14 cellular contexts compared by ENCODE assay signal in genomic region chr7:80087051-80087767, GRCh38. TPM values are rescaled to one million over a fixed set of nuclear protein-coding genes. Genes with fewer than 3 reads are reported as not detected.
DNase-seq lines count a peak whose midpoint lies in the region; ATAC-seq and TF ChIP-seq lines count a peak whose summit lies in the region.
"Had no signal": no experiment of that assay in that cellular context is flagged by ENCODE, and none has a peak within 500 bp of the region (broad histone marks: within the 10 kb centered on the region; RNA-seq: fewer than 3 reads in every experiment).

No MANE protein-coding gene starts in this region.

- H3K4me3 ChIP-seq in PC-3 (ENCODE audit: low read length) (no peak overlapping the region), neuronal stem cell (ENCODE audit: low read length in 2 of 2) (no peak overlapping the region), stomach (no peak overlapping the region)
- H3K4me3 ChIP-seq: spleen, vagina had no signal

- DNase-seq in AG08396 (ENCODE audit: low spot score) (peak; percentile 43), PC-3 (peak; percentile 19), fibroblast of gingiva (ENCODE audit: low read depth) (peak; percentile 59), neuronal stem cell (ENCODE audit: low spot score) (no peak), stomach (no peak), GM19240 (ENCODE audit: insufficient read length, low spot score) (no peak)
- no peak for DNase-seq in natural killer cell treated with Interleukin-12 subunit alpha and Interleukin-12 subunit beta and Interleukin-15 and Interleukin-18, amount 100 ng/mL, for 72 hours (ENCODE audit: low spot score)
- no peak for DNase-seq in stimulated activated naive CD8-positive, alpha-beta T cell treated with anti-CD3 and anti-CD28 coated beads, Interleukin-15, Interleukin-2, amounts not matched to agents 100 U/mL and 50 U/mL, for 24 hours
- DNase-seq: activated CD4-positive, alpha-beta T cell treated with anti-CD3 and anti-CD28 coated beads for 1 hour; NCI-H146; NCI-H82; spleen had no signal

- no CpG with 5 or more reads among the region's 11 CpGs for WGBS in neuronal stem cell (ENCODE audit: extremely low coverage in 2 of 2, insufficient read length in 2 of 2, insufficient replicate concordance in 1 of 2), 2 donors
- 71 to 76% (median 72%) methylated on average over 11 of the region's 11 CpGs for WGBS in stomach, 5 donors

- TF ChIP-seq CTCF in PC-3 (conservative IDR thresholded peaks at IDR 0.05; ENCODE audit: low read depth, low read length) (no peak), stomach (IDR thresholded peaks at IDR 0.05) (no peak)

- no peaks in the 10 kb centered on the region for H3K36me3 Mint-ChIP-seq in natural killer cell treated with Interleukin-12 subunit alpha and Interleukin-12 subunit beta and Interleukin-15 and Interleukin-18, amount 100 ng/mL, for 72 hours

- no peak for TF ChIP-seq POLR2A in stomach (IDR thresholded peaks at IDR 0.05)

- intact Hi-C loops in PC-3 (cut with micrococcal nuclease), result no loop called here
- intact Hi-C loops in stomach (cut with DNase I; ENCODE audit: low total_unique reads), result no loop called here

- no peak overlapping the region for H3K4ac ChIP-seq in neuronal stem cell (ENCODE audit: low read length)

- H3K9me3 ChIP-seq in PC-3 (ENCODE audit: low read length) (no peaks in the 10 kb centered on the region), neuronal stem cell (replicated peaks in 1 of 2; ENCODE audit: control insufficient read depth in 2 of 2, insufficient read depth in 1 of 2, low read depth in 1 of 2, low read length in 2 of 2) (peaks cover 0 to 5% of the 10 kb centered on the region in 2 donors), stomach (no peaks in the 10 kb centered on the region)
- H3K9me3 ChIP-seq: spleen, vagina had no signal

- H3F3A ChIP-seq in PC-3 (ENCODE audit: low read length, unreplicated experiment), result no peaks in the 10 kb centered on the region

- no peak overlapping the region for H3K9ac ChIP-seq in PC-3 (ENCODE audit: low read length)
- H3K9ac ChIP-seq in neuronal stem cell (ENCODE audit: low read depth, low read length, poor library complexity), result no peak overlapping the region

- no peaks in the 10 kb centered on the region for H3K27me3 Mint-ChIP-seq in natural killer cell treated with Interleukin-12 subunit alpha and Interleukin-12 subunit beta and Interleukin-15 and Interleukin-18, amount 100 ng/mL, for 72 hours

- H3K4me2 ChIP-seq in PC-3 (ENCODE audit: low read length) (no peak overlapping the region), neuronal stem cell (ENCODE audit: insufficient read depth, low read length, poor library complexity, severe bottlenecking) (no peak overlapping the region)

- H3K4me1 ChIP-seq in PC-3 (ENCODE audit: insufficient read depth, low read length) (peaks cover 13% of the 10 kb centered on the region; the same call in 1 of the 2 replicates), neuronal stem cell (ENCODE audit: control insufficient read depth in 2 of 2, insufficient read depth in 1 of 2, low read depth in 1 of 2, low read length in 2 of 2) (peaks cover 0 to 4% of the 10 kb centered on the region in 2 donors), stomach (peaks cover 0 to 23% (median 13%) of the 10 kb centered on the region in 4 donors)
- H3K4me1 ChIP-seq: spleen had no signal

- H4K8ac ChIP-seq in neuronal stem cell (ENCODE audit: low read depth, low read length), result no peak overlapping the region

- H3K36me3 ChIP-seq in PC-3 (ENCODE audit: low read depth, low read length), result no peaks in the 10 kb centered on the region
- H3K36me3 ChIP-seq in neuronal stem cell (replicated peaks in 1 of 2; ENCODE audit: control insufficient read depth in 2 of 2, insufficient read depth in 2 of 2, low read length in 2 of 2), result no peaks in the 10 kb centered on the region
- H3K36me3 ChIP-seq in stomach, result no peaks in the 10 kb centered on the region
- H3K36me3 ChIP-seq: spleen, vagina had no signal

- POLR2A ChIA-PET in PC-3 (lab: Charles Lee; ENCODE audit: unreplicated experiment), result no interaction called here

- no peaks in the 10 kb centered on the region for H3K9me3 Mint-ChIP-seq in natural killer cell treated with Interleukin-12 subunit alpha and Interleukin-12 subunit beta and Interleukin-15 and Interleukin-18, amount 100 ng/mL, for 72 hours
- H3K9me3 Mint-ChIP-seq: activated T-helper 1 cell treated with anti-CD3 and anti-CD28 coated beads, Interleukin-12 subunit alpha, Interleukin-12 subunit beta, Interleukin-2, Interleukin-4 antibody, amounts not matched to agents 30 ng/mL and 10 ng/mL and 1 ng/mL, durations not matched to agents 14 hours and 24 hours and 36 hours had no signal

- H3K18ac ChIP-seq in neuronal stem cell (ENCODE audit: low read length), result no peak overlapping the region

- H3K27ac ChIP-seq in PC-3 (ENCODE audit: low read length), result no peak overlapping the region
- no peak overlapping the region for H3K27ac ChIP-seq in neuronal stem cell (replicated peaks; ENCODE audit: low read length)
- H3K27ac ChIP-seq in stomach, result peak overlapping the region in 2 of 5 donors; percentile 12 to 20
- H3K27ac ChIP-seq: vagina had no signal

- H2AK5ac ChIP-seq in neuronal stem cell (ENCODE audit: low read depth, low read length), result no peak overlapping the region

- ATAC-seq in PC-3, result no peak
- no peak for ATAC-seq in natural killer cell treated with Interleukin-12 subunit alpha and Interleukin-12 subunit beta and Interleukin-15 and Interleukin-18, amount 100 ng/mL, for 72 hours
- no peak for ATAC-seq in stimulated activated naive CD8-positive, alpha-beta T cell treated with anti-CD3 and anti-CD28 coated beads, Interleukin-15, Interleukin-2, amounts not matched to agents 100 U/mL and 50 U/mL, for 24 hours

- no peak overlapping the region for H3K14ac ChIP-seq in neuronal stem cell (ENCODE audit: low read length)

- H3K79me2 ChIP-seq in PC-3 (ENCODE audit: low read length), result no peaks in the 10 kb centered on the region

- no peaks in the 10 kb centered on the region for H4K20me1 ChIP-seq in PC-3 (ENCODE audit: low read length)

- H3K27ac Mint-ChIP-seq in natural killer cell treated with Interleukin-12 subunit alpha and Interleukin-12 subunit beta and Interleukin-15 and Interleukin-18, amount 100 ng/mL, for 72 hours, result no peak overlapping the region
- H3K27ac Mint-ChIP-seq: activated T-helper 1 cell treated with anti-CD3 and anti-CD28 coated beads, Interleukin-12 subunit alpha, Interleukin-12 subunit beta, Interleukin-2, Interleukin-4 antibody, amounts not matched to agents 30 ng/mL and 10 ng/mL and 1 ng/mL, durations not matched to agents 14 hours and 24 hours and 36 hours had no signal

- no peaks in the 10 kb centered on the region for H3K27me3 ChIP-seq in PC-3 (ENCODE audit: low read length)
- no peaks in the 10 kb centered on the region for H3K27me3 ChIP-seq in neuronal stem cell (ENCODE audit: control insufficient read depth in 3 of 3, insufficient read depth in 3 of 3, low read depth in 1 of 3, low read length in 3 of 3)
- H3K27me3 ChIP-seq in stomach, result no peaks in the 10 kb centered on the region
- H3K27me3 ChIP-seq: spleen, vagina had no signal

- H3K4me3 Mint-ChIP-seq in natural killer cell treated with Interleukin-12 subunit alpha and Interleukin-12 subunit beta and Interleukin-15 and Interleukin-18, amount 100 ng/mL, for 72 hours, result no peak overlapping the region
- H3K4me3 Mint-ChIP-seq: activated T-helper 1 cell treated with anti-CD3 and anti-CD28 coated beads, Interleukin-12 subunit alpha, Interleukin-12 subunit beta, Interleukin-2, Interleukin-4 antibody, amounts not matched to agents 30 ng/mL and 10 ng/mL and 1 ng/mL, durations not matched to agents 14 hours and 24 hours and 36 hours had no signal

- CTCF ChIA-PET in PC-3 (lab: Charles Lee), result no interaction called here

- H3K23ac ChIP-seq in neuronal stem cell (ENCODE audit: low read depth, low read length, poor library complexity), result no peak overlapping the region

- no TSS peak for BruUV-seq in PC-3 (replicated peaks; lab: Mats Ljungman, UMichigan)

- H2BK5ac ChIP-seq in neuronal stem cell (ENCODE audit: low read length), result no peak overlapping the region

- no peak overlapping the region for H2BK120ac ChIP-seq in neuronal stem cell (ENCODE audit: low read depth, low read length)

- H2AFZ ChIP-seq in PC-3 (ENCODE audit: low read length) (0 out of 2 replicates have a peak overlapping the region, but pooled peaks have one; percentile 9), neuronal stem cell (ENCODE audit: low read length) (peak overlapping the region; percentile 58)

- TF ChIP-seq EP300 in stomach (IDR thresholded peaks at IDR 0.05), result no peak

- no peaks in the 10 kb centered on the region for H3K9me2 ChIP-seq in PC-3 (replicated peaks; ENCODE audit: low read length)

- no peaks in the 10 kb centered on the region for H3K79me1 ChIP-seq in neuronal stem cell (ENCODE audit: low read depth, low read length)

- no peak overlapping the region for H2BK15ac ChIP-seq in neuronal stem cell (ENCODE audit: low read length)

- H2BK12ac ChIP-seq in neuronal stem cell (ENCODE audit: low read length), result no peak overlapping the region

- no peak overlapping the region for H4K91ac ChIP-seq in neuronal stem cell (ENCODE audit: low read depth, low read length, poor library complexity)

- no peaks in the 10 kb centered on the region for H3K4me1 Mint-ChIP-seq in natural killer cell treated with Interleukin-12 subunit alpha and Interleukin-12 subunit beta and Interleukin-15 and Interleukin-18, amount 100 ng/mL, for 72 hours (ENCODE audit: low read depth in 2 of 2)

RNA-seq across cellular contexts. Expression of gene GNAI1, which starts 47.4 kb away (rescaled TPM):
- total RNA-seq in PC-3 (2014; rRNA removed) (16.9 and 19.6 TPM in 2 replicates), stomach (10 to 100 TPM in 4 of 5 donors, 1 to 10 TPM in 1; 2.6 to 62.4 (median 49.0) TPM)
- polyA plus RNA-seq in neuronal stem cell (2013, experiment 1 of 2), result 19.6 TPM
- 20.4 TPM for polyA plus RNA-seq in neuronal stem cell (2013, experiment 2 of 2)
- polyA plus RNA-seq in stomach, result 10 to 100 TPM; 13.3 to 18.5 (median 16.5) TPM
- 1 to 10 TPM in 1 of 2 donors, not detected in 1; 1.2 TPM for total RNA-seq in natural killer cell treated with Interleukin-12 subunit alpha and Interleukin-12 subunit beta and Interleukin-15 and Interleukin-18, amount 100 ng/mL, for 72 hours

Comparison
In these comparisons a context has a peak if more than half of its experiments do, and no peak if none do; other contexts are left out.
1. DNase-seq: peak in AG08396 (single experiment), PC-3 (single experiment) and fibroblast of gingiva (single experiment); none in neuronal stem cell (single experiment), stomach (single experiment), natural killer cell treated with Interleukin-12 subunit alpha and Interleukin-12 subunit beta and Interleukin-15 and Interleukin-18, amount 100 ng/mL, for 72 hours (single experiment), stimulated activated naive CD8-positive, alpha-beta T cell treated with anti-CD3 and anti-CD28 coated beads, Interleukin-15, Interleukin-2, amounts not matched to agents 100 U/mL and 50 U/mL, for 24 hours (single experiment) and GM19240 (single experiment).